8 cellular contexts compared by ENCODE assay signal in the genomic region with DNA sequence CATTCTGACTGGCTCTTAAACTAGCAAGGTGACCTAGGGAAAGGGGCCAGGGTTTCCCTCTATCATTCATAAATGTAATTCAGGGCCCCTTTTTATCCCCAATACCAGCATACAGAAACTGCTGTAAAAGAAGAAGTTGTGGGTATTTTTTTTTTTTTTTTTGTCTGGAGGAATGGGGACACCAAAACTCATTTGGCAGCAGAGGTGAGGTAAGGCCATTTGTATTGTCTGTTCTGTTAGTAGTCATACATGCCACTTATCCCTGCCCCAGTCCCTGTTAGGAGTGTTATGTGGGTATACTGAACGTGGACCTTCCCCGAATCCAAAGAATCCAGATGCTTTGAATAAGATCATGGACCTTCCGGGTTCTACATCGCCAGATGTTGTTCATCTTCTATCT. TPM values are rescaled to one million over a fixed set of nuclear protein-coding genes. Genes with fewer than 3 reads are reported as not detected.
A peak's percentile ranks its signal among the peaks of the same experiment; 100 is the strongest.
DNase-seq lines count a peak whose midpoint lies in the region; ATAC-seq, FAIRE-seq and TF ChIP-seq lines count a peak whose summit lies in the region.

No MANE protein-coding gene starts in this region.

- in situ Hi-C loops in K562 (cut with MboI): no loop called here

- H3K27me3 ChIP-seq in K562 (ENCODE audit: control insufficient read depth in 2 of 2, insufficient read depth in 2 of 2, low read length in 2 of 2): no peaks in the 10 kb centered on the region
- no peaks in the 10 kb centered on the region for H3K27me3 ChIP-seq in mucosa of rectum (ENCODE audit: control insufficient read depth in 2 of 2, insufficient read depth in 2 of 2, low read length in 2 of 2)

- BruUV-seq in K562 (replicated peaks; lab: Mats Ljungman, UMichigan): no TSS peak

- peaks cover 24% of the 10 kb centered on the region for H4K20me1 ChIP-seq in K562 (replicated peaks; ENCODE audit: control insufficient read depth, insufficient read depth, low read length)

- H3K36me3 ChIP-seq in K562 (ENCODE audit: control insufficient read depth, insufficient read depth, low read length) (peaks cover 47% of the 10 kb centered on the region; the same call in 2 of the 3 replicates), mucosa of rectum (ENCODE audit: control insufficient read depth in 2 of 2, insufficient read depth in 2 of 2, low read length in 2 of 2) (no peaks in the 10 kb centered on the region)

- peaks cover 44 to 59% (median 50%) of the 10 kb centered on the region in 3 donors for H3K4me1 Mint-ChIP-seq in IgD-negative memory B cell

- no peak for TF ChIP-seq RAD21 in K562 (CRISPR knock-in tag; conservative IDR thresholded peaks at IDR 0.05 in 1 of 2, IDR thresholded peaks at IDR 0.05 in 1 of 2)

- peak overlapping the region; percentile 100 for H3K27ac Mint-ChIP-seq in IgD-negative memory B cell

- TF ChIP-seq EP300 in K562 (IDR thresholded peaks at IDR 0.05; ENCODE audit: low read length): no peak

- no peak for TF ChIP-seq CTCF in K562 (IDR thresholded peaks at IDR 0.05 in 2 of 3, conservative IDR thresholded peaks at IDR 0.05 in 1 of 3; ENCODE audit: insufficient read depth in 2 of 3, low read depth in 1 of 3, low read length in 3 of 3)

- FAIRE-seq in K562 (lab: Jason Lieb, UNC): no peak

- H3K36me3 Mint-ChIP-seq in IgD-negative memory B cell: peaks cover 9% of the 10 kb centered on the region

- no peaks in the 10 kb centered on the region for H3K9me3 Mint-ChIP-seq in IgD-negative memory B cell

- H3K9me3 ChIP-seq in K562 (replicated peaks; ENCODE audit: control insufficient read depth, insufficient read depth, low read depth, low read length) (no peaks in the 10 kb centered on the region), mucosa of rectum (ENCODE audit: control insufficient read depth in 2 of 2, low read length in 2 of 2) (no peaks in the 10 kb centered on the region)

- intact Hi-C loops in K562 (cut with micrococcal nuclease): loop anchor here (5.0 kb wide), 1 partner anchor 40 kb away; no protein-coding TSS in a partner anchor

- H3K27ac ChIP-seq in K562 (ENCODE audit: extremely low read depth, low read depth, low read length) (no peak overlapping the region), mucosa of rectum (ENCODE audit: low read depth in 2 of 2, low read length in 2 of 2) (peak overlapping the region in 1 of 2 donors; percentile 93)

- H3K4me1 ChIP-seq in K562 (replicated peaks in 1 of 2; ENCODE audit: control insufficient read depth in 2 of 2, insufficient read depth in 2 of 2, low read length in 2 of 2): peaks cover 13 to 34% of the 10 kb centered on the region in 2 experiments; a peak in 4 of 5 replicates
- peaks cover 27 to 30% of the 10 kb centered on the region in 2 donors for H3K4me1 ChIP-seq in mucosa of rectum (ENCODE audit: control insufficient read depth in 2 of 2, insufficient read depth in 2 of 2, low read length in 2 of 2)

- H3K4me3 Mint-ChIP-seq in IgD-negative memory B cell: peak overlapping the region; percentile 97 to 100 (median 99)

- ATAC-seq in K562: no peak
- ATAC-seq in GM19452 (IDR thresholded peaks at IDR 0.05; ENCODE audit: unreplicated experiment): no peak
- ATAC-seq in HG03432 (IDR thresholded peaks at IDR 0.05; ENCODE audit: unreplicated experiment): no peak

- peaks cover 1% of the 10 kb centered on the region for H3K27me3 Mint-ChIP-seq in IgD-negative memory B cell

- CTCF ChIA-PET in K562 (lab: Yijun Ruan, JAX; ENCODE audit: low intra/inter-chr PET ratio) (no interaction called here), HEK293T (lab: Yijun Ruan, JAX) (no interaction called here)

- H3K79me2 ChIP-seq in K562 (ENCODE audit: control insufficient read depth, insufficient read depth, low read length): peaks cover 95% of the 10 kb centered on the region

- no peaks in the 10 kb centered on the region for H3K9me1 ChIP-seq in K562 (ENCODE audit: control insufficient read depth, insufficient read depth, low read length)

- peak overlapping the region; percentile 93 for H3K4me3 ChIP-seq in K562
- peak overlapping the region; percentile 84 to 95 for H3K4me3 ChIP-seq in mucosa of rectum (ENCODE audit: low read length in 2 of 2)

- 6% methylated on average over 4 of the region's 4 CpGs for WGBS in K562 (ENCODE audit: insufficient coverage, low coverage, missing lambda C conversion rate)

- H2AFZ ChIP-seq in K562 (ENCODE audit: low read depth, low read length): no peak overlapping the region

- peak overlapping the region; percentile 97 for H3K4me2 ChIP-seq in K562 (ENCODE audit: insufficient read depth, low read length)

- H3K9ac ChIP-seq in K562 (ENCODE audit: insufficient read depth in 1 of 2, low read depth in 2 of 2, low read length in 2 of 2) (peak overlapping the region; percentile 46 to 100; a peak in 3 of 4 replicates), mucosa of rectum (ENCODE audit: low read depth in 1 of 2, low read length in 2 of 2) (peak overlapping the region; percentile 24 to 90)

- DNase-seq in AML-193 (lab: John Stamatoyannopoulos, UW) (peak; percentile 42 to 44), K562 (ENCODE audit: extremely low read depth in 1 of 4, low spot score in 3 of 4) (no peak), hepatic stellate cell (ENCODE audit: low spot score) (no peak), HEK293T (ENCODE audit: extremely low spot score) (no peak)

- TF ChIP-seq POLR2A in K562 (conservative IDR thresholded peaks at IDR 0.05): no peak

- POLR2A ChIA-PET in K562 (lab: Yijun Ruan, JAX): interaction anchor here (4.4 kb wide), 1 partner anchor 14 kb away, joined by 64 read pairs; no protein-coding TSS in a partner anchor
- POLR2A ChIA-PET in HEK293T (lab: Yijun Ruan, JAX): no interaction called here

TF ChIP-seq in K562, 482 proteins besides CTCF, POLR2A, EP300 and RAD21 (continues in another document):
- no peak for TF ChIP-seq SIRT6 (IDR thresholded peaks at IDR 0.05; ENCODE audit: low read depth, low read length)

TF ChIP-seq in HEK293T, 16 proteins besides CTCF, POLR2A, EP300 and RAD21 (continues in another document):
- TF ChIP-seq NFRKB (IDR thresholded peaks at IDR 0.05): no peak
- no peak for TF ChIP-seq FOXA1 (IDR thresholded peaks at IDR 0.05)
- TF ChIP-seq ELF4 (IDR thresholded peaks at IDR 0.05): no peak

RNA-seq across cellular contexts. Expression of a gene that starts 1.7 kb away (rescaled TPM):
- polyA plus RNA-seq in IgD-negative memory B cell (134 TPM), K562 (2011; rRNA removed) (271 and 367 TPM in 2 replicates), K562 (2014; fragmentation: Illumina TruSeq; extraction: Trizol) (232 and 235 TPM in 2 replicates), K562 (2014; fragmentation: Nextera tagmentation; extraction: Ambion mirVana) (100 to 1,000 TPM; 121 to 201 TPM), K562 (2014; rRNA removed) (164 and 179 TPM in 2 replicates)
- total RNA-seq in K562 (2011; cell fraction: chromatin; rRNA removed; ENCODE audit: low replicate concordance): 162 and 401 TPM in 2 replicates
- total RNA-seq in K562 (2011; cell fraction: nucleolus; rRNA removed): 89.9 and 107 TPM in 2 replicates
- total RNA-seq in K562 (2011; cell fraction: nucleoplasm; rRNA removed): 233 and 405 TPM in 2 replicates
- total RNA-seq in K562 (2014; rRNA removed) (132 and 145 TPM in 2 replicates), K562 (2014; rRNA removed; fragmentation: Illumina TruSeq; extraction: Trizol) (169 and 197 TPM in 2 replicates), K562 (2015; rRNA removed; fragmentation: Illumina TruSeq; extraction: Trizol) (149 and 166 TPM in 2 replicates), K562 (2021) (144 and 162 TPM in 2 replicates)
- 90.2 and 172 TPM in 2 replicates for polyA plus RNA-seq in K562 (2011; cell fraction: cytosol; rRNA removed)
- polyA plus RNA-seq in K562 (2011; cell fraction: nucleus; rRNA removed): 157 and 224 TPM in 2 replicates
- 139 and 187 TPM in 2 replicates for polyA plus RNA-seq in K562 (2012)
- 260 and 291 TPM in 2 replicates for polyA minus RNA-seq in K562 (2011; rRNA and poly(A)+ RNA removed)
- 84.3 and 90.8 TPM in 2 replicates for polyA minus RNA-seq in K562 (2011; cell fraction: cytosol; rRNA and poly(A)+ RNA removed)
- 82.0 and 123 TPM in 2 replicates for polyA minus RNA-seq in K562 (2011; cell fraction: nucleus; rRNA and poly(A)+ RNA removed)

RNA-seq across cellular contexts. Expression of a gene that starts 1.9 kb away (rescaled TPM):
- polyA plus RNA-seq in IgD-negative memory B cell (55.3 TPM), K562 (2011; rRNA removed) (106 and 166 TPM in 2 replicates), K562 (2014; fragmentation: Illumina TruSeq; extraction: Trizol) (240 and 378 TPM in 2 replicates), K562 (2014; fragmentation: Nextera tagmentation; extraction: Ambion mirVana) (10 to 100 TPM; 24.4 to 68.4 TPM), K562 (2014; rRNA removed) (111 and 146 TPM in 2 replicates)
- total RNA-seq in K562 (2011; cell fraction: chromatin; rRNA removed; ENCODE audit: low replicate concordance): 614 and 791 TPM in 2 replicates
- total RNA-seq in K562 (2011; cell fraction: nucleolus; rRNA removed): 306 TPM in 2 replicates
- 325 and 335 TPM in 2 replicates for total RNA-seq in K562 (2011; cell fraction: nucleoplasm; rRNA removed)
- total RNA-seq in K562 (2014; rRNA removed) (254 and 333 TPM in 2 replicates), K562 (2014; rRNA removed; fragmentation: Illumina TruSeq; extraction: Trizol) (123 and 130 TPM in 2 replicates), K562 (2015; rRNA removed; fragmentation: Illumina TruSeq; extraction: Trizol) (163 and 180 TPM in 2 replicates), K562 (2021) (221 and 223 TPM in 2 replicates)
- polyA plus RNA-seq in K562 (2011; cell fraction: cytosol; rRNA removed): 115 and 144 TPM in 2 replicates
- polyA plus RNA-seq in K562 (2011; cell fraction: nucleus; rRNA removed): 272 and 310 TPM in 2 replicates
- polyA plus RNA-seq in K562 (2012): 126 and 183 TPM in 2 replicates
- 213 and 275 TPM in 2 replicates for polyA minus RNA-seq in K562 (2011; rRNA and poly(A)+ RNA removed)
- 161 and 189 TPM in 2 replicates for polyA minus RNA-seq in K562 (2011; cell fraction: cytosol; rRNA and poly(A)+ RNA removed)
- polyA minus RNA-seq in K562 (2011; cell fraction: nucleus; rRNA and poly(A)+ RNA removed): 111 and 215 TPM in 2 replicates

RNA-seq across cellular contexts. Expression of a gene that starts 38.7 kb away (rescaled TPM):
- polyA plus RNA-seq in IgD-negative memory B cell: 21.9 TPM
- total RNA-seq in K562 (2011; cell fraction: chromatin; rRNA removed; ENCODE audit: low replicate concordance): 47.3 and 56.4 TPM in 2 replicates
- total RNA-seq in K562 (2011; cell fraction: nucleolus; rRNA removed): 21.8 and 22.8 TPM in 2 replicates
- total RNA-seq in K562 (2011; cell fraction: nucleoplasm; rRNA removed): 34.2 and 47.6 TPM in 2 replicates
- 16.0 and 17.1 TPM in 2 replicates for total RNA-seq in K562 (2014; rRNA removed)
- total RNA-seq in K562 (2014; rRNA removed; fragmentation: Illumina TruSeq; extraction: Trizol): 25.3 and 25.5 TPM in 2 replicates
- total RNA-seq in K562 (2015; rRNA removed; fragmentation: Illumina TruSeq; extraction: Trizol): 20.1 and 21.1 TPM in 2 replicates
- total RNA-seq in K562 (2021): 32.5 and 38.1 TPM in 2 replicates
- polyA plus RNA-seq in K562 (2011; rRNA removed): 22.8 and 35.0 TPM in 2 replicates
- 17.8 and 20.1 TPM in 2 replicates for polyA plus RNA-seq in K562 (2011; cell fraction: cytosol; rRNA removed)
- polyA plus RNA-seq in K562 (2011; cell fraction: nucleus; rRNA removed): 25.5 and 34.7 TPM in 2 replicates
- 12.2 and 14.5 TPM in 2 replicates for polyA plus RNA-seq in K562 (2012)
- polyA plus RNA-seq in K562 (2014; fragmentation: Illumina TruSeq; extraction: Trizol): 23.5 and 23.6 TPM in 2 replicates
- polyA plus RNA-seq in K562 (2014; fragmentation: Nextera tagmentation; extraction: Ambion mirVana): 1 to 10 TPM; 4.1 to 5.9 TPM
- polyA plus RNA-seq in K562 (2014; rRNA removed): 17.5 and 22.4 TPM in 2 replicates
- polyA minus RNA-seq in K562 (2011; rRNA and poly(A)+ RNA removed): 28.9 and 51.2 TPM in 2 replicates
- 19.7 and 27.7 TPM in 2 replicates for polyA minus RNA-seq in K562 (2011; cell fraction: cytosol; rRNA and poly(A)+ RNA removed)
- polyA minus RNA-seq in K562 (2011; cell fraction: nucleus; rRNA and poly(A)+ RNA removed): 10.6 and 16.6 TPM in 2 replicates

Comparison
In these comparisons a context has a peak if more than half of its experiments do, and no peak if none do; other contexts are left out.
1. DNase-seq: peak in AML-193 (2 of 2); none in K562 (0 of 4), hepatic stellate cell (single experiment) and HEK293T (single experiment).